In the genomic region with DNA sequence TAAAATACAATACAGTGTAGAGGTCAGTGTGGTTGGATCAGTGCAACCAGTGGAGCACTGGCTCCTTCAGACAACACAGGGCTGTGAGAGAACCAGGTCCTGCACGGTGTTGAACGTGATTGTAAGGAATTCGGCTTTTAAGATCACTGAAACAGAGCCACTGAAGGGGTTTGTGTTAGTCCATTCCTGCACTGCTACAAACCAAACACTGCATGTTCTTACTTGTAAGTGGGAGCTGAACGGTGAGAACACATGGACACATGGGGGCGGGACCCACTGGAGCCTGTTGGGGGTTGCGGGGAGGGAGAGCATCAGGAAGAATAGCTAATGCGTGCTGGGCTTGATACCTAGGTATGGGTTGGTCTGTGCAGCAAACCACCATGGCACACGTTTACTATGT, we compare ENCODE assay signal across 39 cellular contexts.
"Had no signal": no experiment of that assay in that cellular context is flagged by ENCODE, and none has a peak within 500 bp of the region (broad histone marks: within the 10 kb centered on the region; RNA-seq: fewer than 3 reads in every experiment).

No MANE protein-coding gene starts in this region.

- H3K27me3 Mint-ChIP-seq: activated B cell treated with CpG ODN at 0.5 μM for 24 hours; activated CD4-positive, alpha-beta T cell treated with anti-CD3 and anti-CD28 coated beads, Interleukin-2, amount 10 ng/mL, durations not matched to agents 24 days and 14 days; activated CD8-positive, alpha-beta T cell treated with anti-CD3 and anti-CD28 coated beads for 36 hours; activated T-helper 17 cell treated with anti-CD3 and anti-CD28 coated beads, Interleukin-2, amount 50 U/mL, for 72 hours; T-cell had no signal

- H3K9me3 ChIP-seq: adrenal gland, body of pancreas, breast epithelium had no signal

- DNase-seq: activated B cell treated with CpG ODN at 0.5 μM for 24 hours; activated CD4-positive, alpha-beta memory T cell treated with anti-CD3 and anti-CD28 coated beads for 36 hours; activated CD4-positive, alpha-beta T cell treated with anti-CD3 and anti-CD28 coated beads for 4 hours; activated CD4-positive, alpha-beta T cell treated with anti-CD3 and anti-CD28 coated beads, Interleukin-2, amount 10 ng/mL, durations not matched to agents 24 days and 14 days; activated CD4-positive, alpha-beta T cell treated with anti-CD3 and anti-CD28 coated beads, Interleukin-2, amount 50 U/mL, for 1 hour; activated CD4-positive, alpha-beta T cell treated with anti-CD3 and anti-CD28 coated beads, Interleukin-2, amount 50 U/mL, for 4 hours; activated CD4-positive, CD25-positive, alpha-beta regulatory T cell treated with anti-CD3 and anti-CD28 coated beads, Interleukin-2, amount 50 U/mL, for 72 hours; activated CD8-positive, alpha-beta memory T cell treated with anti-CD3 and anti-CD28 coated beads, Interleukin-2, amount 50 U/mL, for 4 hours; activated CD8-positive, alpha-beta T cell treated with anti-CD3 and anti-CD28 coated beads for 36 hours; activated effector memory CD4-positive, alpha-beta T cell treated with anti-CD3 and anti-CD28 coated beads, Interleukin-2, amount 50 U/mL, for 16 hours; activated gamma-delta T cell treated with Interleukin-2 at 50 U/mL for 16 hours; activated naive CD4-positive, alpha-beta T cell; activated naive CD4-positive, alpha-beta T cell treated with anti-CD3 and anti-CD28 coated beads for 36 hours; activated naive CD4-positive, alpha-beta T cell treated with anti-CD3 and anti-CD28 coated beads, Interleukin-2, amount 50 U/mL, for 16 hours; activated naive CD8-positive, alpha-beta T cell treated with anti-CD3 and anti-CD28 coated beads for 36 hours; activated T-cell treated with anti-CD3 and anti-CD28 coated beads for 4 hours; activated T-cell treated with anti-CD3 and anti-CD28 coated beads, Interleukin-2, amount 50 U/mL, for 1 hour; activated T-cell treated with anti-CD3 and anti-CD28 coated beads, Interleukin-2, amount 50 U/mL, for 4 hours; activated T-cell treated with anti-CD3 and anti-CD28 coated beads, Interleukin-2, amount 50 U/mL, for 72 hours; adrenal gland; amniotic stem cell; aorta; body of pancreas; brain microvascular endothelial cell; caudate nucleus; cerebellar nuclear complex; T-cell; T-helper 2 cell; T-helper 9 cell had no signal

- FAIRE-seq: astrocyte, TTC549 had no signal

- H3K4me1 Mint-ChIP-seq: activated B cell treated with CpG ODN at 0.5 μM for 24 hours had no signal

- H3K4me3 Mint-ChIP-seq: activated B cell treated with CpG ODN at 0.5 μM for 24 hours; activated CD4-positive, alpha-beta memory T cell treated with anti-CD3 and anti-CD28 coated beads for 36 hours; activated CD4-positive, alpha-beta T cell treated with anti-CD3 and anti-CD28 coated beads, Interleukin-2, amount 10 ng/mL, durations not matched to agents 24 days and 14 days; activated CD8-positive, alpha-beta T cell treated with anti-CD3 and anti-CD28 coated beads for 36 hours; activated naive CD4-positive, alpha-beta T cell treated with anti-CD3 and anti-CD28 coated beads for 36 hours; activated naive CD8-positive, alpha-beta T cell treated with anti-CD3 and anti-CD28 coated beads for 36 hours; activated T-cell treated with anti-CD3 and anti-CD28 coated beads, Interleukin-2, amount 50 U/mL, for 4 hours; activated T-cell treated with anti-CD3 and anti-CD28 coated beads, Interleukin-2, amount 50 U/mL, for 72 hours; activated T-helper 1 cell treated with anti-CD3 and anti-CD28 coated beads, Interleukin-12 subunit alpha, Interleukin-12 subunit beta, Interleukin-2, Interleukin-4 antibody, amounts not matched to agents 30 ng/mL and 10 ng/mL and 1 ng/mL, durations not matched to agents 14 hours and 24 hours and 36 hours; activated T-helper 17 cell treated with anti-CD3 and anti-CD28 coated beads, Interleukin-2, amount 50 U/mL, for 72 hours; central memory CD8-positive, alpha-beta T cell; T-cell; T-helper 2 cell treated with Interferon-gamma antibody and Interleukin-4, amounts not matched to agents 5 μg/mL and 100 μg/mL, for 36 hours had no signal

- H3K36me3 Mint-ChIP-seq: activated CD4-positive, alpha-beta memory T cell treated with anti-CD3 and anti-CD28 coated beads for 36 hours; activated naive CD8-positive, alpha-beta T cell treated with anti-CD3 and anti-CD28 coated beads for 36 hours; T-cell had no signal

- H3K36me3 ChIP-seq: adrenal gland, brain microvascular endothelial cell, breast epithelium, cardiac muscle cell had no signal

- H3K27me3 ChIP-seq: adrenal gland, body of pancreas, brain microvascular endothelial cell, breast epithelium, cardiac muscle cell had no signal

- ATAC-seq: activated CD8-positive, alpha-beta T cell treated with anti-CD3 and anti-CD28 coated beads for 36 hours; activated naive CD4-positive, alpha-beta T cell treated with anti-CD3 and anti-CD28 coated beads, Interleukin-2, amount 50 U/mL, for 72 hours; activated T-cell treated with anti-CD3 and anti-CD28 coated beads, Interleukin-2, amount 50 U/mL, for 4 hours; activated T-cell treated with anti-CD3 and anti-CD28 coated beads, Interleukin-2, amount 50 U/mL, for 72 hours; activated T-helper 17 cell treated with anti-CD3 and anti-CD28 coated beads, Interleukin-2, amount 50 U/mL, for 72 hours; body of pancreas; T-cell had no signal

- H3K27ac Mint-ChIP-seq: activated B cell treated with CpG ODN at 0.5 μM for 24 hours; activated CD4-positive, alpha-beta memory T cell treated with anti-CD3 and anti-CD28 coated beads for 36 hours; activated CD4-positive, alpha-beta T cell treated with anti-CD3 and anti-CD28 coated beads, Interleukin-2, amount 10 ng/mL, durations not matched to agents 24 days and 14 days; activated CD8-positive, alpha-beta T cell treated with anti-CD3 and anti-CD28 coated beads for 36 hours; activated naive CD4-positive, alpha-beta T cell treated with anti-CD3 and anti-CD28 coated beads for 36 hours; activated naive CD4-positive, alpha-beta T cell treated with anti-CD3 and anti-CD28 coated beads, Interleukin-2, amount 50 U/mL, for 72 hours; activated naive CD8-positive, alpha-beta T cell treated with anti-CD3 and anti-CD28 coated beads for 36 hours; activated T-cell treated with anti-CD3 and anti-CD28 coated beads, Interleukin-2, amount 50 U/mL, for 72 hours; activated T-helper 1 cell treated with anti-CD3 and anti-CD28 coated beads, Interleukin-12 subunit alpha, Interleukin-12 subunit beta, Interleukin-2, Interleukin-4 antibody, amounts not matched to agents 30 ng/mL and 10 ng/mL and 1 ng/mL, durations not matched to agents 14 hours and 24 hours and 36 hours; activated T-helper 17 cell treated with anti-CD3 and anti-CD28 coated beads, Interleukin-2, amount 50 U/mL, for 72 hours; T-cell; T-helper 2 cell treated with Interferon-gamma antibody and Interleukin-4, amounts not matched to agents 5 μg/mL and 100 μg/mL, for 36 hours had no signal

- H3K4me3 ChIP-seq: adrenal gland, body of pancreas, breast epithelium, cardiac muscle cell had no signal

- H3K27ac ChIP-seq: adrenal gland, body of pancreas, brain microvascular endothelial cell, breast epithelium, cardiac muscle cell, VCaP had no signal
